2 cellular contexts compared by ENCODE assay signal in genomic region chr1:54028306-54029251, GRCh38.
TF ChIP-seq lines count a peak whose summit lies in the region.

No MANE protein-coding gene starts in this region.

TF ChIP-seq in IMR-90, 13 proteins besides CTCF, POLR2A, EP300 and RAD21:
- TF ChIP-seq CEBPB (IDR thresholded peaks at IDR 0.05; ENCODE audit: low read depth, low read length) (0 out of 2 replicates have a peak, but pooled peaks have one; percentile 2), ELK1 (IDR thresholded peaks at IDR 0.05; ENCODE audit: borderline replicate concordance, low read depth, low read length) (no peak)
TF ChIP-seq in IMR-90: peak in this region for 1.

TF ChIP-seq in K562, 482 proteins besides CTCF, POLR2A, EP300 and RAD21:
- TF ChIP-seq ZNF583 (CRISPR knock-in tag; IDR thresholded peaks at IDR 0.05) (no peak), SOX6 (IDR thresholded peaks at IDR 0.05) (peak; percentile 39; the same call in 1 of the 2 replicates)
TF ChIP-seq in K562: peak in this region for 1.
